Comparison of ENCODE assay signal across 14 cellular contexts in genomic region chr7:80749270-80749669, GRCh38.
DNase-seq lines count a peak whose midpoint lies in the region; ATAC-seq, FAIRE-seq and TF ChIP-seq lines count a peak whose summit lies in the region.
"Had no signal": no experiment of that assay in that cellular context is flagged by ENCODE, and none has a peak within 500 bp of the region (broad histone marks: within the 10 kb centered on the region; RNA-seq: fewer than 3 reads in every experiment).

No MANE protein-coding gene starts in this region.

- H3K36me3 ChIP-seq in astrocyte (ENCODE audit: insufficient read depth, low read length) (peaks cover 13% of the 10 kb centered on the region), endothelial cell of umbilical vein (ENCODE audit: control insufficient read depth in 2 of 2, extremely low read depth in 1 of 2, insufficient read depth in 2 of 2, low read length in 2 of 2) (no peaks in the 10 kb centered on the region)
- H3K36me3 ChIP-seq: Peyer's patch had no signal

- no peaks in the 10 kb centered on the region for H3K9me3 Mint-ChIP-seq in astrocyte (ENCODE audit: unreplicated experiment)
- no peaks in the 10 kb centered on the region for H3K9me3 Mint-ChIP-seq in nephron progenitor cell
- H3K9me3 Mint-ChIP-seq in endothelial cell (ENCODE audit: unreplicated experiment) = no peaks in the 10 kb centered on the region
- no peaks in the 10 kb centered on the region for H3K9me3 Mint-ChIP-seq in activated T-helper 2 cell treated with anti-CD3 and anti-CD28 coated beads, Interferon-gamma antibody, Interleukin-2, Interleukin-4, amounts not matched to agents 10 μg/mL and 5 μg/mL and 100 μg/mL, durations not matched to agents 14 hours and 24 hours and 36 hours

- H3K4me3 Mint-ChIP-seq in astrocyte (ENCODE audit: unreplicated experiment) = no peak overlapping the region
- no peak overlapping the region for H3K4me3 Mint-ChIP-seq in nephron progenitor cell
- H3K4me3 Mint-ChIP-seq in endothelial cell (ENCODE audit: unreplicated experiment) = no peak overlapping the region
- no peak overlapping the region for H3K4me3 Mint-ChIP-seq in activated T-helper 2 cell treated with anti-CD3 and anti-CD28 coated beads, Interferon-gamma antibody, Interleukin-2, Interleukin-4, amounts not matched to agents 10 μg/mL and 5 μg/mL and 100 μg/mL, durations not matched to agents 14 hours and 24 hours and 36 hours (ENCODE audit: low read depth)

- H3K9ac ChIP-seq in astrocyte (ENCODE audit: low read length) (peak overlapping the region; percentile 75), endothelial cell of umbilical vein (replicated peaks; ENCODE audit: extremely low read depth, insufficient read depth, low read length) (no peak overlapping the region)

- H3K27ac Mint-ChIP-seq in astrocyte (ENCODE audit: unreplicated experiment) (no peak overlapping the region), nephron progenitor cell (peak overlapping the region; percentile 10), endothelial cell (ENCODE audit: unreplicated experiment) (no peak overlapping the region)
- H3K27ac Mint-ChIP-seq in activated T-helper 2 cell treated with anti-CD3 and anti-CD28 coated beads, Interferon-gamma antibody, Interleukin-2, Interleukin-4, amounts not matched to agents 10 μg/mL and 5 μg/mL and 100 μg/mL, durations not matched to agents 14 hours and 24 hours and 36 hours = no peak overlapping the region

- H3K4me1 Mint-ChIP-seq in astrocyte (ENCODE audit: low read depth, unreplicated experiment) (no peaks in the 10 kb centered on the region), nephron progenitor cell (peaks cover 27% of the 10 kb centered on the region), endothelial cell (ENCODE audit: unreplicated experiment) (no peaks in the 10 kb centered on the region)
- no peaks in the 10 kb centered on the region for H3K4me1 Mint-ChIP-seq in activated T-helper 2 cell treated with anti-CD3 and anti-CD28 coated beads, Interferon-gamma antibody, Interleukin-2, Interleukin-4, amounts not matched to agents 10 μg/mL and 5 μg/mL and 100 μg/mL, durations not matched to agents 14 hours and 24 hours and 36 hours (ENCODE audit: low read depth)

- no peak for TF ChIP-seq CTCF in AG10803 (conservative IDR thresholded peaks at IDR 0.05; ENCODE audit: low read length)
- no peak for TF ChIP-seq CTCF in astrocyte (IDR thresholded peaks at IDR 0.05; ENCODE audit: insufficient read depth, low read depth, low read length)
- TF ChIP-seq CTCF in endothelial cell of umbilical vein (IDR thresholded peaks at IDR 0.05; ENCODE audit: extremely low read depth in 1 of 2, insufficient read depth in 1 of 2, low read depth in 1 of 2, low read length in 2 of 2) = no peak
- no peak for TF ChIP-seq CTCF in nephron progenitor cell (IDR thresholded peaks at IDR 0.05)
- no peak for TF ChIP-seq CTCF in endothelial cell (IDR thresholded peaks at IDR 0.05; ENCODE audit: unreplicated experiment)

- intact Hi-C loops in endothelial cell of umbilical vein (cut with micrococcal nuclease) = no loop called here
- intact Hi-C loops in activated T-helper 2 cell treated with anti-CD3 and anti-CD28 coated beads, Interferon-gamma antibody, Interleukin-2, Interleukin-4, amounts not matched to agents 10 μg/mL and 5 μg/mL and 100 μg/mL, durations not matched to agents 14 hours and 24 hours and 36 hours (cut with micrococcal nuclease) = no loop called here

- ATAC-seq in HG03139 (IDR thresholded peaks at IDR 0.05; ENCODE audit: unreplicated experiment) = no peak

- H3K4me1 ChIP-seq in astrocyte (ENCODE audit: insufficient read depth, low read length) = peaks cover 15% of the 10 kb centered on the region
- H3K4me1 ChIP-seq in endothelial cell of umbilical vein (ENCODE audit: control insufficient read depth, extremely low read depth, insufficient read depth, low read length) = peaks cover 2% of the 10 kb centered on the region
- H3K4me1 ChIP-seq: Peyer's patch had no signal

- H3K4me2 ChIP-seq in astrocyte (ENCODE audit: low read length) = peak overlapping the region; percentile 73
- H3K4me2 ChIP-seq in endothelial cell of umbilical vein (ENCODE audit: insufficient read depth, low read length) = no peak overlapping the region

- CTCF ChIA-PET in endothelial cell of umbilical vein (lab: Charles Lee) = interaction anchor here (1.1 kb wide), 1 partner anchor 26 kb away, joined by 3 read pairs; no protein-coding TSS in a partner anchor

- H3K9me1 ChIP-seq in endothelial cell of umbilical vein (replicated peaks; ENCODE audit: control insufficient read depth, extremely low read depth, insufficient read depth, low read length) = no peaks in the 10 kb centered on the region

- H3K79me2 ChIP-seq in astrocyte (ENCODE audit: insufficient read depth, low read length) (no peaks in the 10 kb centered on the region), endothelial cell of umbilical vein (ENCODE audit: control insufficient read depth, insufficient read depth, low read length) (no peaks in the 10 kb centered on the region)

- H3K27me3 ChIP-seq in astrocyte (ENCODE audit: insufficient read depth, low read length) = no peaks in the 10 kb centered on the region
- H3K27me3 ChIP-seq in endothelial cell of umbilical vein (ENCODE audit: control insufficient read depth in 2 of 2, insufficient read depth in 2 of 2, low read length in 2 of 2) = no peaks in the 10 kb centered on the region
- H3K27me3 ChIP-seq: Peyer's patch had no signal

- no peaks in the 10 kb centered on the region for H4K20me1 ChIP-seq in astrocyte (ENCODE audit: insufficient read depth, low read length)
- no peaks in the 10 kb centered on the region for H4K20me1 ChIP-seq in endothelial cell of umbilical vein (replicated peaks; ENCODE audit: control insufficient read depth, extremely low read depth, insufficient read depth, low read length)

- H3K27me3 Mint-ChIP-seq in astrocyte (ENCODE audit: low read depth, unreplicated experiment) = no peaks in the 10 kb centered on the region
- no peaks in the 10 kb centered on the region for H3K27me3 Mint-ChIP-seq in nephron progenitor cell (ENCODE audit: low read depth, poor library complexity)
- no peaks in the 10 kb centered on the region for H3K27me3 Mint-ChIP-seq in endothelial cell (ENCODE audit: unreplicated experiment)
- no peaks in the 10 kb centered on the region for H3K27me3 Mint-ChIP-seq in activated T-helper 2 cell treated with anti-CD3 and anti-CD28 coated beads, Interferon-gamma antibody, Interleukin-2, Interleukin-4, amounts not matched to agents 10 μg/mL and 5 μg/mL and 100 μg/mL, durations not matched to agents 14 hours and 24 hours and 36 hours (ENCODE audit: low read depth)

- peaks cover 8% of the 10 kb centered on the region for H3K36me3 Mint-ChIP-seq in astrocyte (ENCODE audit: low read depth, unreplicated experiment)
- H3K36me3 Mint-ChIP-seq in nephron progenitor cell (ENCODE audit: low read depth) = peaks cover 51% of the 10 kb centered on the region
- H3K36me3 Mint-ChIP-seq in endothelial cell (ENCODE audit: low read depth, unreplicated experiment) = no peaks in the 10 kb centered on the region
- no peaks in the 10 kb centered on the region for H3K36me3 Mint-ChIP-seq in activated T-helper 2 cell treated with anti-CD3 and anti-CD28 coated beads, Interferon-gamma antibody, Interleukin-2, Interleukin-4, amounts not matched to agents 10 μg/mL and 5 μg/mL and 100 μg/mL, durations not matched to agents 14 hours and 24 hours and 36 hours (ENCODE audit: low read depth)

- H2AFZ ChIP-seq in astrocyte (ENCODE audit: low read depth, low read length) = no peak overlapping the region
- H2AFZ ChIP-seq in endothelial cell of umbilical vein (ENCODE audit: low read depth, low read length) = no peak overlapping the region

- H3K9me3 ChIP-seq in astrocyte (ENCODE audit: insufficient read depth, low read depth, low read length) = no peaks in the 10 kb centered on the region
- H3K9me3 ChIP-seq in endothelial cell of umbilical vein (replicated peaks; ENCODE audit: control insufficient read depth, insufficient read depth, low read length) = no peaks in the 10 kb centered on the region
- H3K9me3 ChIP-seq: Peyer's patch had no signal

- no peak overlapping the region for H3K4me3 ChIP-seq in AG10803 (ENCODE audit: low read length)
- no peak overlapping the region for H3K4me3 ChIP-seq in astrocyte (ENCODE audit: insufficient read depth, low read depth, low read length)
- no peak overlapping the region for H3K4me3 ChIP-seq in endothelial cell of umbilical vein (replicated peaks in 1 of 3; ENCODE audit: insufficient read depth in 1 of 3, low read depth in 1 of 3, low read length in 3 of 3)
- H3K4me3 ChIP-seq: Peyer's patch had no signal

- DNase-seq in AG10803 (ENCODE audit: low read depth) (peak; percentile 27), astrocyte (ENCODE audit: low read depth) (peak; percentile 91), endothelial cell of umbilical vein (ENCODE audit: low read depth, low spot score) (peak; percentile 45), nephron progenitor cell (no peak), endothelial cell (ENCODE audit: low spot score) (no peak), NAMALWA (ENCODE audit: low spot score) (no peak)
- no peak for DNase-seq in activated T-helper 2 cell treated with anti-CD3 and anti-CD28 coated beads, Interferon-gamma antibody, Interleukin-2, Interleukin-4, amounts not matched to agents 10 μg/mL and 5 μg/mL and 100 μg/mL, durations not matched to agents 14 hours and 24 hours and 36 hours (ENCODE audit: low spot score)
- DNase-seq: 8988T, NCI-H1105, NCI-H1694 treated with DMSO at 0.1 percent for 48 hours, Peyer's patch, Right ventricle myocardium superior had no signal

- H3K27ac ChIP-seq in astrocyte (ENCODE audit: low read depth, low read length) (peak overlapping the region; percentile 77), endothelial cell of umbilical vein (ENCODE audit: insufficient read depth, low read depth, low read length) (no peak overlapping the region)
- H3K27ac ChIP-seq: HL-60, Peyer's patch had no signal

- no TSS peak for BruUV-seq in endothelial cell of umbilical vein (replicated peaks; lab: Mats Ljungman, UMichigan)

- FAIRE-seq in astrocyte (lab: Jason Lieb, UNC) (peak; percentile 49), endothelial cell of umbilical vein (lab: Jason Lieb, UNC) (no peak)

- dilution Hi-C loops in endothelial cell of umbilical vein (cut with MboI; ENCODE audit: extremely low pct_ligation_motif_present, low sequenced_read_pairs) = no loop called here

- TF ChIP-seq POLR2A in endothelial cell of umbilical vein (IDR thresholded peaks at IDR 0.05; ENCODE audit: low read depth, low read length) = no peak

- POLR2A ChIA-PET in endothelial cell of umbilical vein (lab: Charles Lee) = no interaction called here

TF ChIP-seq in endothelial cell of umbilical vein, 7 proteins besides CTCF, POLR2A, EP300 and RAD21 (continues in another document):
- TF ChIP-seq GATA2 (IDR thresholded peaks at IDR 0.05; ENCODE audit: insufficient read depth, insufficient read length, low read depth, low read length) = no peak
- no peak for TF ChIP-seq FOS (IDR thresholded peaks at IDR 0.05; ENCODE audit: borderline replicate concordance, insufficient read depth, low read length)
- no peak for TF ChIP-seq MYC (IDR thresholded peaks at IDR 0.05; ENCODE audit: low read depth, low read length)
- no peak for TF ChIP-seq EZH2 (IDR thresholded peaks at IDR 0.05; ENCODE audit: borderline replicate concordance, low read depth, low read length, severe bottlenecking)

Comparison
In these comparisons a context has a peak if more than half of its experiments do, and no peak if none do; other contexts are left out.
1. DNase-seq: peak in AG10803 (single experiment), astrocyte (single experiment) and endothelial cell of umbilical vein (single experiment); none in nephron progenitor cell (single experiment), endothelial cell (single experiment), NAMALWA (single experiment) and activated T-helper 2 cell treated with anti-CD3 and anti-CD28 coated beads, Interferon-gamma antibody, Interleukin-2, Interleukin-4, amounts not matched to agents 10 μg/mL and 5 μg/mL and 100 μg/mL, durations not matched to agents 14 hours and 24 hours and 36 hours (single experiment).